10 cellular contexts compared by ENCODE assay signal in genomic region chr1:109467301-109467777, GRCh38. TPM values are rescaled to one million over a fixed set of nuclear protein-coding genes. Genes with fewer than 3 reads are reported as not detected.
DNase-seq lines count a peak whose midpoint lies in the region; ATAC-seq and TF ChIP-seq lines count a peak whose summit lies in the region.
"Had no signal": no experiment of that assay in that cellular context is flagged by ENCODE, and none has a peak within 500 bp of the region (broad histone marks: within the 10 kb centered on the region; RNA-seq: fewer than 3 reads in every experiment).

No MANE protein-coding gene starts in this region.

- DNase-seq in dorsolateral prefrontal cortex, result no peak
- no peak for DNase-seq in mesenchymal stem cell
- peak; percentile 35 for DNase-seq in testis
- DNase-seq in activated CD4-positive, CD25-positive, alpha-beta regulatory T cell (lab: John Stamatoyannopoulos, UW), result no peak

- no peak overlapping the region for H3K14ac ChIP-seq in mesenchymal stem cell (ENCODE audit: low read length in 2 of 2)

- H3K9ac ChIP-seq in HUES48 (ENCODE audit: low read depth, low read length) (no peak overlapping the region), mesenchymal stem cell (ENCODE audit: low read length) (peak overlapping the region; percentile 72)

- no peak overlapping the region for H2BK120ac ChIP-seq in mesenchymal stem cell (ENCODE audit: low read depth, low read length)

- H2AFZ ChIP-seq in mesenchymal stem cell (ENCODE audit: low read depth, low read length), result no peak overlapping the region

- no peak overlapping the region for H4K91ac ChIP-seq in mesenchymal stem cell (ENCODE audit: low read length)

- H3K4me1 ChIP-seq in HUES48 (ENCODE audit: control insufficient read depth, insufficient read depth, low read length) (peaks cover 11% of the 10 kb centered on the region), mesenchymal stem cell (ENCODE audit: control insufficient read depth, insufficient read depth, low read depth, low read length) (peaks cover 9% of the 10 kb centered on the region), testis (peaks cover 24% of the 10 kb centered on the region)

- H3K79me1 ChIP-seq in mesenchymal stem cell (replicated peaks; ENCODE audit: low read length, poor library complexity, severe bottlenecking), result no peaks in the 10 kb centered on the region

- H3K27ac ChIP-seq in HUES48 (ENCODE audit: low read depth, low read length), result no peak overlapping the region
- no peak overlapping the region for H3K27ac ChIP-seq in dorsolateral prefrontal cortex
- H3K27ac ChIP-seq in mesenchymal stem cell (ENCODE audit: low read length, poor library complexity, severe bottlenecking), result no peak overlapping the region
- H3K27ac ChIP-seq in testis, result peak overlapping the region in 1 of 2 donors; percentile 79
- H3K27ac ChIP-seq: HL-60 had no signal

- TF ChIP-seq POLR2A in testis (IDR thresholded peaks at IDR 0.05), result no peak

- H3K4me2 ChIP-seq in mesenchymal stem cell (ENCODE audit: low read length, poor library complexity, severe bottlenecking), result no peak overlapping the region

- intact Hi-C loops in dorsolateral prefrontal cortex (cut with DNase I) (no loop called here), testis (cut with DNase I; ENCODE audit: low total_unique reads) (no loop called here)

- no peaks in the 10 kb centered on the region for H3K9me3 ChIP-seq in HUES48 (ENCODE audit: control insufficient read depth, insufficient read depth, low read length)
- H3K9me3 ChIP-seq in mesenchymal stem cell (ENCODE audit: control insufficient read depth, low read length), result no peaks in the 10 kb centered on the region
- H3K9me3 ChIP-seq in testis, result no peaks in the 10 kb centered on the region

- TF ChIP-seq CTCF in dorsolateral prefrontal cortex (IDR thresholded peaks at IDR 0.05 in 54 of 56, conservative IDR thresholded peaks at IDR 0.05 in 2 of 56; ENCODE audit: low read depth in 1 of 56, partially characterized antibody in 56 of 56) (no peak), testis (IDR thresholded peaks at IDR 0.05) (no peak)

- 24% methylated on average over 13 of the region's 23 CpGs for WGBS in mesenchymal stem cell
- whole genome bisulfite sequencing in testis, 2 donors, result 13 to 15% methylated on average over 17 to 23 of the region's 23 CpGs

- H2BK12ac ChIP-seq in mesenchymal stem cell (ENCODE audit: low read length in 2 of 2), result no peak overlapping the region

- H3K36me3 ChIP-seq in HUES48 (ENCODE audit: control insufficient read depth, insufficient read depth, low read length) (no peaks in the 10 kb centered on the region), mesenchymal stem cell (ENCODE audit: control insufficient read depth in 1 of 2, insufficient read depth in 2 of 2, low read depth in 1 of 2, low read length in 2 of 2) (no peaks in the 10 kb centered on the region), testis (ENCODE audit: low read depth, missing control alignments) (no peaks in the 10 kb centered on the region)

- no peak overlapping the region for H3K23ac ChIP-seq in mesenchymal stem cell (ENCODE audit: low read length in 2 of 2)

- H2AK5ac ChIP-seq in mesenchymal stem cell (ENCODE audit: low read length, severe bottlenecking), result no peak overlapping the region

- H3K18ac ChIP-seq in mesenchymal stem cell (ENCODE audit: low read depth in 1 of 2, low read length in 2 of 2), result no peak overlapping the region

- H2BK5ac ChIP-seq in mesenchymal stem cell (ENCODE audit: low read depth, low read length, poor library complexity, severe bottlenecking), result no peak overlapping the region

- peaks cover 62% of the 10 kb centered on the region for H3K27me3 ChIP-seq in HUES48 (ENCODE audit: control insufficient read depth, insufficient read depth, low read length)
- peaks cover 0 to 49% (median 19%) of the 10 kb centered on the region in 45 donors for H3K27me3 ChIP-seq in dorsolateral prefrontal cortex
- peaks cover 0 to 83% of the 10 kb centered on the region in 2 experiments for H3K27me3 ChIP-seq in mesenchymal stem cell (ENCODE audit: control insufficient read depth in 1 of 2, insufficient read depth in 1 of 2, low read length in 2 of 2)
- no peaks in the 10 kb centered on the region for H3K27me3 ChIP-seq in testis

- H4K8ac ChIP-seq in mesenchymal stem cell (ENCODE audit: low read length), result no peak overlapping the region

- H3K4me3 ChIP-seq in HUES48 (ENCODE audit: low read depth, low read length) (peak overlapping the region; percentile 59), dorsolateral prefrontal cortex (peak overlapping the region in 42 of 59 donors; percentile 48 to 77 (median 64)), mesenchymal stem cell (ENCODE audit: insufficient read depth in 1 of 2, low read depth in 1 of 2, low read length in 2 of 2) (peak overlapping the region in 1 of 2 experiments; percentile 78), testis (peak overlapping the region; percentile 68 to 81)

- H3K4ac ChIP-seq in mesenchymal stem cell (ENCODE audit: low read depth in 1 of 2, low read length in 2 of 2), result no peak overlapping the region

- no peak overlapping the region for H2BK15ac ChIP-seq in mesenchymal stem cell (ENCODE audit: low read depth, poor library complexity, severe bottlenecking)

- no peak for ATAC-seq in HG03045 (IDR thresholded peaks at IDR 0.05; ENCODE audit: unreplicated experiment)
- ATAC-seq in HG02798 (IDR thresholded peaks at IDR 0.05; ENCODE audit: poor library complexity, unreplicated experiment), result no peak

RNA-seq across cellular contexts. Expression of gene SYPL2, which starts 1.0 kb away (rescaled TPM):
- total RNA-seq in dorsolateral prefrontal cortex (1 to 10 TPM in 90 of 120 experiments, under 1 TPM in 30; 0.36 to 6.8 (median 1.4) TPM), testis (10 to 100 TPM; 46.1 to 67.5 TPM)
- polyA plus RNA-seq in mesenchymal stem cell (2013, experiment 1 of 2), result 0.47 TPM
- polyA plus RNA-seq in mesenchymal stem cell (2013, experiment 2 of 2), result 0.52 TPM
- polyA plus RNA-seq in testis (ENCODE audit: insufficient read depth, low read depth, low replicate concordance), result 29.7 TPM
- total RNA-seq: activated naive CD8-positive, alpha-beta T cell treated with anti-CD3 and anti-CD28 coated beads, Interleukin-2, amount 10 ng/mL, durations not matched to agents 7 days and 5 days; T-helper 2 cell treated with Interferon-gamma antibody and Interleukin-4, amounts not matched to agents 100 ng/mL and 5 ng/mL, for 36 hours had no signal

RNA-seq across cellular contexts. Expression of gene ATXN7L2, which starts 16.4 kb away (rescaled TPM):
- total RNA-seq in dorsolateral prefrontal cortex (10 to 100 TPM in 105 of 120 experiments, 1 to 10 TPM in 15; 6.6 to 31.7 (median 13.9) TPM), testis (10 to 100 TPM; 40.9 to 55.2 TPM)
- polyA plus RNA-seq in mesenchymal stem cell (2013, experiment 1 of 2), result 2.0 TPM
- 2.0 TPM for polyA plus RNA-seq in mesenchymal stem cell (2013, experiment 2 of 2)
- polyA plus RNA-seq in testis (ENCODE audit: insufficient read depth, low read depth, low replicate concordance), result 28.7 TPM

RNA-seq across cellular contexts. Expression of gene CYB561D1, which starts 26.6 kb away (rescaled TPM):
- total RNA-seq in dorsolateral prefrontal cortex (10 to 100 TPM in 117 of 120 experiments, 1 to 10 TPM in 3; 9.4 to 21.7 (median 14.9) TPM), testis (10 to 100 TPM in 1 of 2 donors, 1 to 10 TPM in 1; 8.0 to 11.5 TPM)
- 4.1 TPM for polyA plus RNA-seq in mesenchymal stem cell (2013, experiment 1 of 2)
- polyA plus RNA-seq in mesenchymal stem cell (2013, experiment 2 of 2), result 4.2 TPM
- 8.0 TPM for polyA plus RNA-seq in testis (ENCODE audit: insufficient read depth, low read depth, low replicate concordance)

RNA-seq across cellular contexts. Expression of gene PSMA5, which starts 41.1 kb away (rescaled TPM):
- total RNA-seq in dorsolateral prefrontal cortex (10 to 100 TPM; 25.5 to 74.2 (median 56.7) TPM), testis (10 to 100 TPM; 30.9 to 56.9 TPM)
- polyA plus RNA-seq in mesenchymal stem cell (2013, experiment 1 of 2), result 80.5 TPM
- polyA plus RNA-seq in mesenchymal stem cell (2013, experiment 2 of 2), result 87.1 TPM
- 72.0 TPM for polyA plus RNA-seq in testis (ENCODE audit: insufficient read depth, low read depth, low replicate concordance)

RNA-seq across cellular contexts. Expression of gene AMIGO1, which starts 42.2 kb away (rescaled TPM):
- total RNA-seq in dorsolateral prefrontal cortex, result 10 to 100 TPM; 18.0 to 60.3 (median 44.1) TPM
- polyA plus RNA-seq in mesenchymal stem cell (2013, experiment 1 of 2), result 0.36 TPM
- polyA plus RNA-seq in mesenchymal stem cell (2013, experiment 2 of 2), result 0.36 TPM
- 1 to 10 TPM; 5.1 to 6.0 TPM for total RNA-seq in testis
- 6.7 TPM for polyA plus RNA-seq in testis (ENCODE audit: insufficient read depth, low read depth, low replicate concordance)

Comparison
In these comparisons a context has a peak if more than half of its experiments do, and no peak if none do; other contexts are left out.
1. RNA of gene SYPL2, which starts 1.0 kb away (total RNA-seq): 46.1 to 67.5 TPM in testis; 0.36 to 6.8 TPM in dorsolateral prefrontal cortex; every median in the first group is over 4 times any median in the second.